10 cellular contexts compared by ENCODE assay signal in genomic region chr11:111730871-111731591, GRCh38. TPM values are rescaled to one million over a fixed set of nuclear protein-coding genes. Genes with fewer than 3 reads are reported as not detected.
DNase-seq lines count a peak whose midpoint lies in the region; ATAC-seq and TF ChIP-seq lines count a peak whose summit lies in the region.
"Had no signal": no experiment of that assay in that cellular context is flagged by ENCODE, and none has a peak within 500 bp of the region (broad histone marks: within the 10 kb centered on the region; RNA-seq: fewer than 3 reads in every experiment).

No MANE protein-coding gene starts in this region.

- peak; percentile 71 for DNase-seq in DMS153 treated with DMSO at 0.1 percent for 48 hours (lab: John Stamatoyannopoulos, UW; ENCODE audit: unreplicated experiment)
- DNase-seq in NCI-H526 (lab: John Stamatoyannopoulos, UW) = peak; percentile 60 to 81
- DNase-seq in osteocyte (ENCODE audit: extremely low spot score, unreplicated experiment) = no peak
- DNase-seq in MM.1S = no peak
- no peak for DNase-seq in DMS114 treated with DMSO at 0.1 percent for 48 hours (lab: John Stamatoyannopoulos, UW; ENCODE audit: unreplicated experiment)
- DNase-seq: DND-41 had no signal

- H3K27ac ChIP-seq in MM.1S (ENCODE audit: low read length) = no peak overlapping the region

- H3K27me3 ChIP-seq in MM.1S (replicated peaks; ENCODE audit: insufficient read depth, low read length) = no peaks in the 10 kb centered on the region

- no peaks in the 10 kb centered on the region for H3K79me2 ChIP-seq in MM.1S (ENCODE audit: low read length)

- H3K4me3 ChIP-seq in MM.1S (ENCODE audit: low read length) = no peak overlapping the region

- no peaks in the 10 kb centered on the region for H3K9me2 ChIP-seq in MM.1S (replicated peaks; ENCODE audit: insufficient read depth, low read length)

- TF ChIP-seq CTCF in osteocyte (IDR thresholded peaks at IDR 0.05) (no peak), MM.1S (IDR thresholded peaks at IDR 0.05; ENCODE audit: low read length) (no peak)

- H3K9me3 ChIP-seq in MM.1S (replicated peaks; ENCODE audit: insufficient read depth, low read length) = no peaks in the 10 kb centered on the region

- no peak overlapping the region for H2AFZ ChIP-seq in MM.1S (ENCODE audit: low read length)

- peaks cover 13% of the 10 kb centered on the region for H3K36me3 Mint-ChIP-seq in osteocyte (ENCODE audit: unreplicated experiment)

- peak overlapping the region; percentile 32 for H3K4me3 Mint-ChIP-seq in osteocyte (ENCODE audit: unreplicated experiment)

- H3K4me2 ChIP-seq in MM.1S (ENCODE audit: low read depth, low read length) = no peak overlapping the region

- H3F3A ChIP-seq in MM.1S (ENCODE audit: insufficient read depth, low read length) = no peaks in the 10 kb centered on the region

- peak overlapping the region; percentile 100 for H3K27ac Mint-ChIP-seq in osteocyte (ENCODE audit: unreplicated experiment)

- no peak overlapping the region for H3K9ac ChIP-seq in MM.1S (ENCODE audit: low read length)

- H3K4me1 ChIP-seq in MM.1S (ENCODE audit: low read length) = no peaks in the 10 kb centered on the region

- no peaks in the 10 kb centered on the region for H3K27me3 Mint-ChIP-seq in osteocyte (ENCODE audit: unreplicated experiment)

- H3K36me3 ChIP-seq in MM.1S (replicated peaks; ENCODE audit: insufficient read depth, low read length) = no peaks in the 10 kb centered on the region

- no peaks in the 10 kb centered on the region for H4K20me1 ChIP-seq in MM.1S (ENCODE audit: insufficient read depth, low read length)

- H3K9me3 Mint-ChIP-seq in osteocyte (ENCODE audit: unreplicated experiment) = no peaks in the 10 kb centered on the region

- H3K4me1 Mint-ChIP-seq in osteocyte (ENCODE audit: unreplicated experiment) = peaks cover 70% of the 10 kb centered on the region

- ATAC-seq in esophagus mucosa (peak; percentile 48), HG03139 (IDR thresholded peaks at IDR 0.05; ENCODE audit: unreplicated experiment) (no peak), HG02840 (IDR thresholded peaks at IDR 0.05; ENCODE audit: low FRiP score, unreplicated experiment) (no peak)
- ATAC-seq: Panc1 had no signal

RNA-seq across cellular contexts. Expression of gene PPP2R1B, which starts 35.2 kb away (rescaled TPM):
- total RNA-seq in esophagus mucosa (28.7 TPM), osteocyte (25.2 and 26.0 TPM in 2 replicates)

Comparison
In these comparisons a context has a peak if more than half of its experiments do, and no peak if none do; other contexts are left out.
1. DNase-seq: peak in DMS153 treated with DMSO at 0.1 percent for 48 hours (single experiment) and NCI-H526 (2 of 2); none in osteocyte (single experiment), MM.1S (single experiment) and DMS114 treated with DMSO at 0.1 percent for 48 hours (single experiment).